22 cellular contexts compared by ENCODE assay signal in genomic region chr7:128098629-128099028, GRCh38.
"Had no signal": no experiment of that assay in that cellular context is flagged by ENCODE, and none has a peak within 500 bp of the region (broad histone marks: within the 10 kb centered on the region; RNA-seq: fewer than 3 reads in every experiment).

No MANE protein-coding gene starts in this region.

- H3K27me3 ChIP-seq: brain microvascular endothelial cell had no signal

- H3K4me3 ChIP-seq: esophagus muscularis mucosa, spleen, tibial artery had no signal

- H2AFZ ChIP-seq: parathyroid adenoma had no signal

- H3K4me1 Mint-ChIP-seq: nephron had no signal

- H3K27ac ChIP-seq: brain microvascular endothelial cell, esophagus muscularis mucosa, parathyroid adenoma, tibial artery had no signal

- DNase-seq: activated CD4-positive, alpha-beta T cell treated with anti-CD3 and anti-CD28 coated beads for 48 hours; activated T-cell treated with anti-CD3 and anti-CD28 coated beads for 4 hours; aorta; brain microvascular endothelial cell; caudate nucleus; effector CD4-positive, alpha-beta T cell; glutamatergic neuron; left colon; spleen; stimulated activated CD4-positive, alpha-beta T cell treated with anti-CD3 and anti-CD28 coated beads, Interleukin-4, amount 100 ng/mL, for 24 hours; stimulated activated naive CD8-positive, alpha-beta T cell treated with anti-CD3 and anti-CD28 coated beads, Interleukin-15, amount 100 ng/mL, for 72 hours; SW 1271; T-helper 17 cell; tibial artery had no signal

- H3K9me3 Mint-ChIP-seq: activated naive CD4-positive, alpha-beta T cell treated with anti-CD3 and anti-CD28 coated beads, Interleukin-2, amount 50 U/mL, for 72 hours; activated T-helper 17 cell treated with anti-CD3 and anti-CD28 coated beads, Interleukin-2, amount 50 U/mL, for 72 hours; dendritic cell treated with granulocyte-macrophage colony-stimulating factor and Interleukin-4, amounts not matched to agents 40 ng/mL and 50 ng/mL, for 4 days; memory B cell; nephron; stimulated activated naive CD8-positive, alpha-beta T cell treated with anti-CD3 and anti-CD28 coated beads, Interleukin-15, amount 100 ng/mL, for 72 hours had no signal

- H3K9ac ChIP-seq: parathyroid adenoma had no signal

- H3K4me3 Mint-ChIP-seq: activated CD4-positive, alpha-beta memory T cell treated with anti-CD3 and anti-CD28 coated beads for 36 hours; activated T-helper 17 cell treated with anti-CD3 and anti-CD28 coated beads, Interleukin-2, amount 50 U/mL, for 72 hours; dendritic cell treated with granulocyte-macrophage colony-stimulating factor and Interleukin-4, amounts not matched to agents 40 ng/mL and 50 ng/mL, for 4 days; memory B cell; nephron; stimulated activated naive CD8-positive, alpha-beta T cell treated with anti-CD3 and anti-CD28 coated beads, Interleukin-15, amount 100 ng/mL, for 72 hours; T-helper 17 cell had no signal

- H3K9me3 ChIP-seq: esophagus muscularis mucosa, spleen, tibial artery had no signal

- H3K27ac Mint-ChIP-seq: activated CD4-positive, alpha-beta memory T cell treated with anti-CD3 and anti-CD28 coated beads for 36 hours; activated naive CD4-positive, alpha-beta T cell treated with anti-CD3 and anti-CD28 coated beads, Interleukin-2, amount 50 U/mL, for 72 hours; dendritic cell treated with granulocyte-macrophage colony-stimulating factor and Interleukin-4, amounts not matched to agents 40 ng/mL and 50 ng/mL, for 4 days; nephron; T-helper 17 cell had no signal

- ATAC-seq: left colon, T-helper 17 cell had no signal
